Comparison of ENCODE assay signal across 8 cellular contexts in genomic region chr1:53220171-53220961, GRCh38. TPM values are rescaled to one million over a fixed set of nuclear protein-coding genes. Genes with fewer than 3 reads are reported as not detected.
DNase-seq lines count a peak whose midpoint lies in the region; ATAC-seq and TF ChIP-seq lines count a peak whose summit lies in the region.

Gene CZIB (minus strand): TSS chr1:53220634. CDS start chr1:53220575, 59 bp downstream.

- no peaks in the 10 kb centered on the region for H3K27me3 Mint-ChIP-seq in activated CD4-positive, alpha-beta memory T cell treated with anti-CD3 and anti-CD28 coated beads for 36 hours

- TF ChIP-seq CTCF in C4-2B (conservative IDR thresholded peaks at IDR 0.05) (no peak), dorsolateral prefrontal cortex (IDR thresholded peaks at IDR 0.05 in 54 of 56, conservative IDR thresholded peaks at IDR 0.05 in 2 of 56; ENCODE audit: low read depth in 1 of 56, partially characterized antibody in 56 of 56) (peak in 21 of 56 donors; percentile 5 to 40 (median 19)), right lobe of liver (IDR thresholded peaks at IDR 0.05) (no peak)

- WGBS in right lobe of liver (ENCODE audit: insufficient coverage, low coverage, low lambda C conversion rate, missing lambda C conversion rate), result 0% methylated on average over 24 of the region's 61 CpGs

- no peaks in the 10 kb centered on the region for H3K9me3 ChIP-seq in right lobe of liver

- intact Hi-C loops in activated CD4-positive, alpha-beta memory T cell treated with anti-CD3 and anti-CD28 coated beads for 36 hours (cut with micrococcal nuclease), result loop anchor here (1.0 to 2.0 kb wide), 4 partner anchors 18 to 854 kb away; partner anchors contain the start of genes CC2D1B, CPT2 and MAGOH
- intact Hi-C loops in dorsolateral prefrontal cortex (cut with DNase I), result loop anchor here (2.0 to 5.0 kb wide), 3 partner anchors 18 to 107 kb away; partner anchors contain the start of genes MAGOH (in 2 of the 2), CPT2 (in 1 of the 2) and LRP8 (in 1 of the 2)
- intact Hi-C loops in right lobe of liver (cut with DNase I), result no loop called here

- peak within 1 kb of the TSS; percentile 89 for H3K4me3 Mint-ChIP-seq in activated CD4-positive, alpha-beta memory T cell treated with anti-CD3 and anti-CD28 coated beads for 36 hours

- H3K36me3 ChIP-seq in right lobe of liver, result peaks cover 0 to 12% (median 0%) of the 10 kb centered on the region in 4 donors

- TF ChIP-seq POLR2A in right lobe of liver (IDR thresholded peaks at IDR 0.05), result peak; percentile 98

- H3K27ac Mint-ChIP-seq in activated CD4-positive, alpha-beta memory T cell treated with anti-CD3 and anti-CD28 coated beads for 36 hours, result peak within 1 kb of the TSS; percentile 95

- peak within 1 kb of the TSS; percentile 67 to 99 (median 89) for H3K4me3 ChIP-seq in dorsolateral prefrontal cortex
- peak within 1 kb of the TSS; percentile 84 to 97 (median 92) for H3K4me3 ChIP-seq in right lobe of liver

- H3K9me3 Mint-ChIP-seq in activated CD4-positive, alpha-beta memory T cell treated with anti-CD3 and anti-CD28 coated beads for 36 hours, result no peaks in the 10 kb centered on the region

- peaks cover 9% of the 10 kb centered on the region for H3K36me3 Mint-ChIP-seq in activated CD4-positive, alpha-beta memory T cell treated with anti-CD3 and anti-CD28 coated beads for 36 hours

- CTCF ChIA-PET in activated CD4-positive, alpha-beta memory T cell treated with anti-CD3 and anti-CD28 coated beads for 36 hours (lab: Charles Lee), result interaction anchor here (1.2 kb wide), 1 partner anchor 37 kb away, joined by 3 read pairs; no protein-coding TSS in a partner anchor

- DNase-seq in NCI-H774 (lab: John Stamatoyannopoulos, UW) (peak; percentile 93), dorsolateral prefrontal cortex (peak; percentile 80 to 97 (median 90)), right lobe of liver (peak; percentile 95 to 96 (median 96))
- DNase-seq in activated CD4-positive, alpha-beta memory T cell treated with anti-CD3 and anti-CD28 coated beads for 36 hours, result peak; percentile 97
- DNase-seq in stimulated activated CD4-positive, alpha-beta T cell treated with anti-CD3 and anti-CD28 coated beads, Interleukin-4, amount 100 ng/mL, for 4 hours, result peak; percentile 92 to 96

- peak; percentile 95 for ATAC-seq in GM19395 (IDR thresholded peaks at IDR 0.05; ENCODE audit: unreplicated experiment)
- peak; percentile 89 for ATAC-seq in HG03565 (IDR thresholded peaks at IDR 0.05; ENCODE audit: unreplicated experiment)
- ATAC-seq in right lobe of liver, result peak; percentile 92 to 95 (median 94)

- H3K27me3 ChIP-seq in dorsolateral prefrontal cortex (no peaks in the 10 kb centered on the region), right lobe of liver (no peaks in the 10 kb centered on the region)

- peaks cover 21% of the 10 kb centered on the region for H3K4me1 Mint-ChIP-seq in activated CD4-positive, alpha-beta memory T cell treated with anti-CD3 and anti-CD28 coated beads for 36 hours (ENCODE audit: low read depth)

- peak within 1 kb of the TSS; percentile 95 for H3K27ac ChIP-seq in C4-2B
- peak within 1 kb of the TSS; percentile 65 to 99 (median 96) for H3K27ac ChIP-seq in dorsolateral prefrontal cortex
- H3K27ac ChIP-seq in right lobe of liver, result peak within 1 kb of the TSS; percentile 93 to 97 (median 96)

- H3K4me1 ChIP-seq in right lobe of liver, result peaks cover 0 to 11% (median 2%) of the 10 kb centered on the region in 4 donors

- POLR2A ChIA-PET in activated CD4-positive, alpha-beta memory T cell treated with anti-CD3 and anti-CD28 coated beads for 36 hours (lab: Charles Lee), result interaction anchor here (1.2 to 1.5 kb wide), 4 partner anchors 17 to 24 kb away, joined by 3 to 5 read pairs (median 3); no protein-coding TSS in a partner anchor

RNA-seq across cellular contexts. Expression of gene CZIB, which starts in this region (rescaled TPM):
- total RNA-seq in activated CD4-positive, alpha-beta memory T cell treated with anti-CD3 and anti-CD28 coated beads for 36 hours, result 10 to 100 TPM; 34.0 to 37.4 TPM
- 10 to 100 TPM; 49.0 to 99.7 (median 72.4) TPM for total RNA-seq in dorsolateral prefrontal cortex
- 10 to 100 TPM; 20.6 to 28.8 (median 24.2) TPM for total RNA-seq in right lobe of liver

Comparison
In these comparisons a context has a peak if more than half of its experiments do, and no peak if none do; other contexts are left out.
1. Peak in every context shown above with its lines: DNase-seq, ATAC-seq, H3K4me3 ChIP-seq and H3K27ac ChIP-seq.
2. intact Hi-C loops: an anchor here in activated CD4-positive, alpha-beta memory T cell treated with anti-CD3 and anti-CD28 coated beads for 36 hours (1.0 to 2.0 kb wide) and dorsolateral prefrontal cortex (2.0 to 5.0 kb wide); none called in right lobe of liver.